Comparison of ENCODE assay signal across 19 cellular contexts in genomic region chr3:12620729-12621128, GRCh38.
"Had no signal": no experiment of that assay in that cellular context is flagged by ENCODE, and none has a peak within 500 bp of the region (broad histone marks: within the 10 kb centered on the region; RNA-seq: fewer than 3 reads in every experiment).

No MANE protein-coding gene starts in this region.

- H3K27me3 Mint-ChIP-seq: activated CD4-positive, alpha-beta memory T cell treated with anti-CD3 and anti-CD28 coated beads, Interleukin-2, amount 10 ng/mL, durations not matched to agents 7 days and 5 days; dendritic cell treated with granulocyte-macrophage colony-stimulating factor and Interleukin-4, amounts not matched to agents 40 ng/mL and 50 ng/mL, for 4 days; effector memory CD8-positive, alpha-beta T cell had no signal

- H3K4me1 ChIP-seq: foreskin keratinocyte, neural progenitor cell had no signal

- H3K27ac ChIP-seq: brain microvascular endothelial cell, foreskin keratinocyte, heart left ventricle, neural progenitor cell, ovary, sigmoid colon, thyroid gland, VCaP had no signal

- H3K4me2 ChIP-seq: neural progenitor cell had no signal

- H2AFZ ChIP-seq: neural progenitor cell had no signal

- H3K9ac ChIP-seq: neural progenitor cell had no signal

- H3K27me3 ChIP-seq: brain microvascular endothelial cell, foreskin keratinocyte, heart left ventricle, neural progenitor cell, ovary, sigmoid colon, thyroid gland had no signal

- H3K36me3 ChIP-seq: neural progenitor cell, ovary had no signal

- H3K9me3 Mint-ChIP-seq: activated CD4-positive, alpha-beta memory T cell treated with anti-CD3 and anti-CD28 coated beads, Interleukin-2, amount 10 ng/mL, durations not matched to agents 7 days and 5 days; dendritic cell treated with granulocyte-macrophage colony-stimulating factor and Interleukin-4, amounts not matched to agents 40 ng/mL and 50 ng/mL, for 4 days; effector memory CD8-positive, alpha-beta T cell; neural progenitor cell had no signal

- H3K9me3 ChIP-seq: heart left ventricle, ovary, sigmoid colon, thyroid gland had no signal

- H3K27ac Mint-ChIP-seq: activated CD4-positive, alpha-beta memory T cell treated with anti-CD3 and anti-CD28 coated beads, Interleukin-2, amount 10 ng/mL, durations not matched to agents 7 days and 5 days; dendritic cell treated with granulocyte-macrophage colony-stimulating factor and Interleukin-4, amounts not matched to agents 40 ng/mL and 50 ng/mL, for 4 days; neural progenitor cell had no signal

- ATAC-seq: effector memory CD8-positive, alpha-beta T cell; foreskin keratinocyte; left cardiac atrium had no signal

- H3K4me3 Mint-ChIP-seq: activated CD4-positive, alpha-beta memory T cell treated with anti-CD3 and anti-CD28 coated beads, Interleukin-2, amount 10 ng/mL, durations not matched to agents 7 days and 5 days; dendritic cell treated with granulocyte-macrophage colony-stimulating factor and Interleukin-4, amounts not matched to agents 40 ng/mL and 50 ng/mL, for 4 days; effector memory CD8-positive, alpha-beta T cell; neural progenitor cell had no signal

- DNase-seq: activated CD4-positive, alpha-beta memory T cell treated with anti-CD3 and anti-CD28 coated beads, Interleukin-2, amount 10 ng/mL, durations not matched to agents 7 days and 5 days; activated gamma-delta T cell treated with Interleukin-2 at 50 U/mL for 16 hours; activated T-cell treated with anti-CD3 and anti-CD28 coated beads, Interleukin-2, amount 50 U/mL, for 48 hours; anterior cingulate cortex; brain microvascular endothelial cell; cerebellar nuclear complex; effector memory CD8-positive, alpha-beta T cell; foreskin keratinocyte; heart left ventricle; left cardiac atrium; midbrain; ovary; sigmoid colon; stimulated activated CD4-positive, alpha-beta T cell treated with anti-CD3 and anti-CD28 coated beads, Interleukin-1b, Interleukin-23, amount 100 ng/mL, for 48 hours; thyroid gland had no signal

- H3K4me3 ChIP-seq: heart left ventricle, lung, neural progenitor cell, ovary, sigmoid colon, thyroid gland had no signal
